ENCODE assay signal across 28 cellular contexts in the genomic region with DNA sequence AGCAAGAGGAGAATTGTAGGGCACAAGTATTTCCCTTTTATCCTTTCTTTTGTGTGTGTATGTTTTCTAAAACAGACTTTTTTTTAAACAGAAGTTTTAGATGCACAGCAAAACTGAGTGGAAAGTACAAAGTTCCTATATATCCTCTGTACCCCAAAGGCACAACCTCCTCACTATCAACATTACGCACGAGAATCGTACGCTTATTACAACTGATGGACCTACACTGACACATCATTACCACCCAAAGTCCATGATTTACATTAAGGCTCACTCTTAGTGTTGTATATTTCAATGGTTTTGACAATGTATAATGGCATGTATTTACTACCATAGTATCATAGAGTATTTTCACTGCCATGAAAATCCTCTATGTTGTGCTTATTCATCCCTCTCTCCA.
"Had no signal": no experiment of that assay in that cellular context is flagged by ENCODE, and none has a peak within 500 bp of the region (broad histone marks: within the 10 kb centered on the region; RNA-seq: fewer than 3 reads in every experiment).

No MANE protein-coding gene starts in this region.

- H3K4me1 ChIP-seq: SJSA1 had no signal

- H3K36me3 ChIP-seq: brain microvascular endothelial cell, Peyer's patch, SJSA1 had no signal

- H3K9me3 ChIP-seq: Peyer's patch, SJSA1, SK-N-SH had no signal

- H3K27me3 ChIP-seq: brain microvascular endothelial cell, Peyer's patch, SJSA1 had no signal

- H3K4me3 Mint-ChIP-seq: activated CD4-positive, alpha-beta memory T cell treated with anti-CD3 and anti-CD28 coated beads for 36 hours; activated CD4-positive, alpha-beta T cell treated with anti-CD3 and anti-CD28 coated beads, Interleukin-2, amount 10 ng/mL, durations not matched to agents 7 days and 5 days; activated naive CD4-positive, alpha-beta T cell treated with anti-CD3 and anti-CD28 coated beads, Interleukin-2, amount 10 ng/mL, durations not matched to agents 7 days and 5 days; activated naive CD8-positive, alpha-beta T cell; activated naive CD8-positive, alpha-beta T cell treated with anti-CD3 and anti-CD28 coated beads, Interleukin-2, amount 50 U/mL, for 24 hours; activated T-helper 1 cell treated with anti-CD3 and anti-CD28 coated beads, Interleukin-12 subunit alpha, Interleukin-12 subunit beta, Interleukin-2, Interleukin-4 antibody, amounts not matched to agents 30 ng/mL and 10 ng/mL and 1 ng/mL, durations not matched to agents 14 hours and 24 hours and 36 hours; T-helper 1 cell treated with Interleukin-12 subunit alpha and Interleukin-12 subunit beta and Interleukin-4 antibody, amounts not matched to agents 30 μg/mL and 1 μg/mL, for 36 hours had no signal

- H3K4me2 ChIP-seq: SK-N-SH had no signal

- H3K27ac ChIP-seq: brain microvascular endothelial cell, Peyer's patch, SJSA1 had no signal

- H3K36me3 Mint-ChIP-seq: activated CD4-positive, alpha-beta memory T cell treated with anti-CD3 and anti-CD28 coated beads for 36 hours had no signal

- DNase-seq: activated CD4-positive, alpha-beta memory T cell treated with anti-CD3 and anti-CD28 coated beads for 36 hours; activated CD4-positive, alpha-beta T cell treated with anti-CD3 and anti-CD28 coated beads, Interleukin-2, amount 10 ng/mL, durations not matched to agents 7 days and 5 days; activated effector memory CD4-positive, alpha-beta T cell treated with Interleukin-2 at 50 U/mL for 16 hours; activated naive CD4-positive, alpha-beta T cell treated with anti-CD3 and anti-CD28 coated beads, Interleukin-2, amount 10 ng/mL, durations not matched to agents 7 days and 5 days; activated naive CD8-positive, alpha-beta T cell treated with anti-CD3 and anti-CD28 coated beads, Interleukin-2, amount 50 U/mL, for 24 hours; activated T-cell treated with anti-CD3 and anti-CD28 coated beads, Interleukin-2, amount 50 U/mL, for 1 hour; anterior cingulate cortex; brain microvascular endothelial cell; central memory CD4-positive, alpha-beta T cell; KG1; MM.1S; NCI-H1092 treated with DMSO at 0.1 percent for 48 hours; NCI-H1417; NCI-H1930; NCI-H2081 treated with DMSO at 0.1 percent for 48 hours; NCI-H226; NCI-H524 treated with DMSO at 0.1 percent for 48 hours; NK-92 treated with Interleukin-12 subunit alpha and Interleukin-12 subunit beta, amount 100 ng/mL, for 24 hours; PC-3; Peyer's patch; RPMI8226; SHP77 treated with DMSO at 0.1 percent for 48 hours; SK-N-SH had no signal

- H3K27me3 Mint-ChIP-seq: activated CD4-positive, alpha-beta memory T cell treated with anti-CD3 and anti-CD28 coated beads for 36 hours; activated CD4-positive, alpha-beta T cell treated with anti-CD3 and anti-CD28 coated beads, Interleukin-2, amount 10 ng/mL, durations not matched to agents 7 days and 5 days; activated naive CD4-positive, alpha-beta T cell treated with anti-CD3 and anti-CD28 coated beads, Interleukin-2, amount 10 ng/mL, durations not matched to agents 7 days and 5 days; activated naive CD8-positive, alpha-beta T cell; activated naive CD8-positive, alpha-beta T cell treated with anti-CD3 and anti-CD28 coated beads, Interleukin-2, amount 50 U/mL, for 24 hours had no signal

- ATAC-seq: activated naive CD8-positive, alpha-beta T cell treated with anti-CD3 and anti-CD28 coated beads, Interleukin-2, amount 50 U/mL, for 24 hours; PC-3 had no signal

- H3K4me3 ChIP-seq: Peyer's patch, SJSA1 had no signal

- H3K27ac Mint-ChIP-seq: activated CD4-positive, alpha-beta memory T cell treated with anti-CD3 and anti-CD28 coated beads for 36 hours; activated CD4-positive, alpha-beta T cell treated with anti-CD3 and anti-CD28 coated beads, Interleukin-2, amount 10 ng/mL, durations not matched to agents 7 days and 5 days; activated naive CD4-positive, alpha-beta T cell treated with anti-CD3 and anti-CD28 coated beads, Interleukin-2, amount 10 ng/mL, durations not matched to agents 7 days and 5 days; activated naive CD8-positive, alpha-beta T cell; activated naive CD8-positive, alpha-beta T cell treated with anti-CD3 and anti-CD28 coated beads, Interleukin-2, amount 50 U/mL, for 24 hours; activated T-helper 1 cell treated with anti-CD3 and anti-CD28 coated beads, Interleukin-12 subunit alpha, Interleukin-12 subunit beta, Interleukin-2, Interleukin-4 antibody, amounts not matched to agents 30 ng/mL and 10 ng/mL and 1 ng/mL, durations not matched to agents 14 hours and 24 hours and 36 hours; T-helper 1 cell treated with Interleukin-12 subunit alpha and Interleukin-12 subunit beta and Interleukin-4 antibody, amounts not matched to agents 30 μg/mL and 1 μg/mL, for 36 hours; T-helper 2 cell treated with Interferon-gamma antibody and Interleukin-4, amounts not matched to agents 5 μg/mL and 100 μg/mL, for 36 hours had no signal

- H3K9me3 Mint-ChIP-seq: activated CD4-positive, alpha-beta memory T cell treated with anti-CD3 and anti-CD28 coated beads for 36 hours; activated CD4-positive, alpha-beta T cell treated with anti-CD3 and anti-CD28 coated beads, Interleukin-2, amount 10 ng/mL, durations not matched to agents 7 days and 5 days; activated naive CD4-positive, alpha-beta T cell treated with anti-CD3 and anti-CD28 coated beads, Interleukin-2, amount 10 ng/mL, durations not matched to agents 7 days and 5 days; activated naive CD8-positive, alpha-beta T cell treated with anti-CD3 and anti-CD28 coated beads, Interleukin-2, amount 50 U/mL, for 24 hours; activated T-helper 1 cell treated with anti-CD3 and anti-CD28 coated beads, Interleukin-12 subunit alpha, Interleukin-12 subunit beta, Interleukin-2, Interleukin-4 antibody, amounts not matched to agents 30 ng/mL and 10 ng/mL and 1 ng/mL, durations not matched to agents 14 hours and 24 hours and 36 hours; T-helper 1 cell treated with Interleukin-12 subunit alpha and Interleukin-12 subunit beta and Interleukin-4 antibody, amounts not matched to agents 30 μg/mL and 1 μg/mL, for 36 hours; T-helper 2 cell treated with Interferon-gamma antibody and Interleukin-4, amounts not matched to agents 5 μg/mL and 100 μg/mL, for 36 hours had no signal
